In the genomic region with DNA sequence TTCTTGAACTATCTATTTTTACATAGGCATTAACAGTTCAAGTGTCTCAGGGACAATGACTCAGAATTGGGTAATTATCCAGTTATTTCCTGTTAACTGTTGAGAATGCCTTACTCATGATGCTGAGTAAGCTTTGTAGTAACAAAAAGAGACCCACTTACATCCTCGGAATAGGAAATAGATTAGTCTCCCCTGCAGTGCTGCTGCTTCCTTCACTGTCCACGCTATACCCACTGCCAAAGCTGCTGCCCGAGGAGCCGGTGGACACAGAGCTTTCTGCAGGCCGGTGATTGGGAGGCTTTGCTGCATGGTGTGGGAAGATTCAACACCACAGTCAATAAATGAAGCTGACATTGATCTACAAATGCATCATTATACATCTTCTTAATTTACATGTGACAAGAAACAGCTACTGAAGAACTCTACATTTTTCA, we compare ENCODE assay signal across 1 cellular context.
TF ChIP-seq lines count a peak whose summit lies in the region.

No MANE protein-coding gene starts in this region.

TF ChIP-seq in HCT116, 20 proteins besides CTCF, POLR2A, EP300 and RAD21 (continued from another document):
- TF ChIP-seq, protein P1, sequence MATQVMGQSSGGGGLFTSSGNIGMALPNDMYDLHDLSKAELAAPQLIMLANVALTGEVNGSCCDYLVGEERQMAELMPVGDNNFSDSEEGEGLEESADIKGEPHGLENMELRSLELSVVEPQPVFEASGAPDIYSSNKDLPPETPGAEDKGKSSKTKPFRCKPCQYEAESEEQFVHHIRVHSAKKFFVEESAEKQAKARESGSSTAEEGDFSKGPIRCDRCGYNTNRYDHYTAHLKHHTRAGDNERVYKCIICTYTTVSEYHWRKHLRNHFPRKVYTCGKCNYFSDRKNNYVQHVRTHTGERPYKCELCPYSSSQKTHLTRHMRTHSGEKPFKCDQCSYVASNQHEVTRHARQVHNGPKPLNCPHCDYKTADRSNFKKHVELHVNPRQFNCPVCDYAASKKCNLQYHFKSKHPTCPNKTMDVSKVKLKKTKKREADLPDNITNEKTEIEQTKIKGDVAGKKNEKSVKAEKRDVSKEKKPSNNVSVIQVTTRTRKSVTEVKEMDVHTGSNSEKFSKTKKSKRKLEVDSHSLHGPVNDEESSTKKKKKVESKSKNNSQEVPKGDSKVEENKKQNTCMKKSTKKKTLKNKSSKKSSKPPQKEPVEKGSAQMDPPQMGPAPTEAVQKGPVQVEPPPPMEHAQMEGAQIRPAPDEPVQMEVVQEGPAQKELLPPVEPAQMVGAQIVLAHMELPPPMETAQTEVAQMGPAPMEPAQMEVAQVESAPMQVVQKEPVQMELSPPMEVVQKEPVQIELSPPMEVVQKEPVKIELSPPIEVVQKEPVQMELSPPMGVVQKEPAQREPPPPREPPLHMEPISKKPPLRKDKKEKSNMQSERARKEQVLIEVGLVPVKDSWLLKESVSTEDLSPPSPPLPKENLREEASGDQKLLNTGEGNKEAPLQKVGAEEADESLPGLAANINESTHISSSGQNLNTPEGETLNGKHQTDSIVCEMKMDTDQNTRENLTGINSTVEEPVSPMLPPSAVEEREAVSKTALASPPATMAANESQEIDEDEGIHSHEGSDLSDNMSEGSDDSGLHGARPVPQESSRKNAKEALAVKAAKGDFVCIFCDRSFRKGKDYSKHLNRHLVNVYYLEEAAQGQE (IDR thresholded peaks at IDR 0.05; ENCODE audit: low read depth), result no peak
- TF ChIP-seq CBX3 (IDR thresholded peaks at IDR 0.05; ENCODE audit: low read depth) (peak; percentile 89), ZNF274 (IDR thresholded peaks at IDR 0.05; ENCODE audit: low read depth, low read length) (no peak), EGR1 (IDR thresholded peaks at IDR 0.05; ENCODE audit: low read depth) (no peak), YY1 (IDR thresholded peaks at IDR 0.05; ENCODE audit: extremely low read depth, insufficient replicate concordance, low read depth, low read length) (no peak), MAX (IDR thresholded peaks at IDR 0.05) (0 out of 2 replicates have a peak, but pooled peaks have one; percentile 11), CEBPB (IDR thresholded peaks at IDR 0.05; ENCODE audit: low read depth) (peak; percentile 79)
- TF ChIP-seq, protein P2, sequence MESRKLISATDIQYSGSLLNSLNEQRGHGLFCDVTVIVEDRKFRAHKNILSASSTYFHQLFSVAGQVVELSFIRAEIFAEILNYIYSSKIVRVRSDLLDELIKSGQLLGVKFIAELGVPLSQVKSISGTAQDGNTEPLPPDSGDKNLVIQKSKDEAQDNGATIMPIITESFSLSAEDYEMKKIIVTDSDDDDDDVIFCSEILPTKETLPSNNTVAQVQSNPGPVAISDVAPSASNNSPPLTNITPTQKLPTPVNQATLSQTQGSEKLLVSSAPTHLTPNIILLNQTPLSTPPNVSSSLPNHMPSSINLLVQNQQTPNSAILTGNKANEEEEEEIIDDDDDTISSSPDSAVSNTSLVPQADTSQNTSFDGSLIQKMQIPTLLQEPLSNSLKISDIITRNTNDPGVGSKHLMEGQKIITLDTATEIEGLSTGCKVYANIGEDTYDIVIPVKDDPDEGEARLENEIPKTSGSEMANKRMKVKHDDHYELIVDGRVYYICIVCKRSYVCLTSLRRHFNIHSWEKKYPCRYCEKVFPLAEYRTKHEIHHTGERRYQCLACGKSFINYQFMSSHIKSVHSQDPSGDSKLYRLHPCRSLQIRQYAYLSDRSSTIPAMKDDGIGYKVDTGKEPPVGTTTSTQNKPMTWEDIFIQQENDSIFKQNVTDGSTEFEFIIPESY (IDR thresholded peaks at IDR 0.05; ENCODE audit: extremely low read depth, insufficient replicate concordance, low read length), result no peak
TF ChIP-seq in HCT116: peak in this region for 9.
